11 cellular contexts compared by ENCODE assay signal in genomic region chr19:12825259-12826131, GRCh38. TPM values are rescaled to one million over a fixed set of nuclear protein-coding genes. Genes with fewer than 3 reads are reported as not detected.
DNase-seq lines count a peak whose midpoint lies in the region; ATAC-seq and TF ChIP-seq lines count a peak whose summit lies in the region.
"Had no signal": no experiment of that assay in that cellular context is flagged by ENCODE, and none has a peak within 500 bp of the region (broad histone marks: within the 10 kb centered on the region; RNA-seq: fewer than 3 reads in every experiment).

No MANE protein-coding gene starts in this region.

- no peak overlapping the region for H3K27ac Mint-ChIP-seq in activated CD8-positive, alpha-beta T cell treated with anti-CD3 and anti-CD28 coated beads for 36 hours

- H3K9me3 Mint-ChIP-seq in activated CD8-positive, alpha-beta T cell treated with anti-CD3 and anti-CD28 coated beads for 36 hours, result no peaks in the 10 kb centered on the region

- no peak overlapping the region for H3K4me3 ChIP-seq in kidney epithelial cell (ENCODE audit: low read depth, low read length)

- H3K36me3 ChIP-seq in kidney epithelial cell (ENCODE audit: control insufficient read depth, insufficient read depth, low read length), result no peaks in the 10 kb centered on the region

- intact Hi-C loops in activated CD8-positive, alpha-beta T cell treated with anti-CD3 and anti-CD28 coated beads for 36 hours (cut with micrococcal nuclease), result no loop called here

- POLR2A ChIA-PET in activated CD8-positive, alpha-beta T cell treated with anti-CD3 and anti-CD28 coated beads for 36 hours (lab: Charles Lee), result interaction anchor here (0.9 to 1.0 kb wide), 3 partner anchors 24 to 65 kb away, joined by 4 read pairs; partner anchors contain the start of genes GCDH, PRDX2 and THSD8

- CTCF ChIA-PET in activated CD8-positive, alpha-beta T cell treated with anti-CD3 and anti-CD28 coated beads for 36 hours (lab: Charles Lee), result interaction anchor here (0.6 to 3.3 kb wide), 12 partner anchors 9 to 236 kb away, joined by 3 to 35 read pairs (median 4); partner anchors contain the start of gene RTBDN

- in situ Hi-C loops in GM13977 (cut with MboI; ENCODE audit: low pct_unique_long_range_greater_than_20kb, low sequenced_read_pairs, unreplicated experiment), result no loop called here
- in situ Hi-C loops in ACHN (cut with HindIII; ENCODE audit: low pct_ligation_motif_present, low pct_unique_long_range_greater_than_20kb, low sequenced_read_pairs), result no loop called here

- peak; percentile 27 for ATAC-seq in activated CD8-positive, alpha-beta T cell treated with anti-CD3 and anti-CD28 coated beads for 36 hours
- ATAC-seq in GM21515 (IDR thresholded peaks at IDR 0.05; ENCODE audit: unreplicated experiment), result no peak

- H3K4me3 Mint-ChIP-seq in activated CD8-positive, alpha-beta T cell treated with anti-CD3 and anti-CD28 coated beads for 36 hours, result no peak overlapping the region

- TF ChIP-seq CTCF in GM13977 (IDR thresholded peaks at IDR 0.05; ENCODE audit: extremely low read depth, insufficient read depth, missing control alignments) (peak; percentile 37), kidney epithelial cell (IDR thresholded peaks at IDR 0.05; ENCODE audit: insufficient read depth, low read length, poor library complexity, severe bottlenecking) (peak; percentile 70)
- TF ChIP-seq CTCF in activated CD8-positive, alpha-beta T cell treated with anti-CD3 and anti-CD28 coated beads for 36 hours (IDR thresholded peaks at IDR 0.05), result peak; percentile 51

- peaks cover 39% of the 10 kb centered on the region for H3K27me3 Mint-ChIP-seq in activated CD8-positive, alpha-beta T cell treated with anti-CD3 and anti-CD28 coated beads for 36 hours

- DNase-seq in AG20443 (ENCODE audit: low spot score) (peak; percentile 46), GM13977 (ENCODE audit: low spot score) (no peak), kidney epithelial cell (ENCODE audit: low read depth) (no peak), ACHN (no peak), NOMO-1 treated with dmso at 0.1 percent for 144 hours (lab: John Stamatoyannopoulos, UW; ENCODE audit: unreplicated experiment) (no peak), NCI-H128 (lab: John Stamatoyannopoulos, UW; ENCODE audit: unreplicated experiment) (no peak)
- peak; percentile 45 for DNase-seq in activated CD8-positive, alpha-beta T cell treated with anti-CD3 and anti-CD28 coated beads for 36 hours
- DNase-seq: stimulated activated naive CD4-positive, alpha-beta T cell treated with Interleukin-2 at 50 U/mL for 16 hours had no signal

- H3K36me3 Mint-ChIP-seq in activated CD8-positive, alpha-beta T cell treated with anti-CD3 and anti-CD28 coated beads for 36 hours (ENCODE audit: low read depth), result no peaks in the 10 kb centered on the region

- peaks cover 24% of the 10 kb centered on the region for H3K27me3 ChIP-seq in kidney epithelial cell (ENCODE audit: control insufficient read depth, insufficient read depth, low read length)

- peaks cover 4% of the 10 kb centered on the region for H3K4me1 Mint-ChIP-seq in activated CD8-positive, alpha-beta T cell treated with anti-CD3 and anti-CD28 coated beads for 36 hours (ENCODE audit: low read depth)

RNA-seq across cellular contexts. Expression of gene RTBDN, which starts 8.9 kb away (rescaled TPM):
- total RNA-seq in activated CD8-positive, alpha-beta T cell treated with anti-CD3 and anti-CD28 coated beads for 36 hours, result not detected
- total RNA-seq in kidney epithelial cell, result 0.21 TPM in 1 of 2 replicates, not detected in the other
- total RNA-seq: lower leg skin; T-helper 2 cell treated with Interferon-gamma antibody and Interleukin-4, amounts not matched to agents 100 ng/mL and 5 ng/mL, for 36 hours had no signal

RNA-seq across cellular contexts. Expression of gene MAST1, which starts 12.8 kb away (rescaled TPM):
- 1 to 10 TPM; 2.4 to 3.0 TPM for total RNA-seq in activated CD8-positive, alpha-beta T cell treated with anti-CD3 and anti-CD28 coated beads for 36 hours
- 0.88 and 2.4 TPM in 2 replicates for total RNA-seq in kidney epithelial cell

RNA-seq across cellular contexts. Expression of gene RNASEH2A, which starts 19.1 kb away (rescaled TPM):
- total RNA-seq in activated CD8-positive, alpha-beta T cell treated with anti-CD3 and anti-CD28 coated beads for 36 hours, result 10 to 100 TPM; 40.3 to 44.1 TPM
- total RNA-seq in kidney epithelial cell, result 17.0 and 24.8 TPM in 2 replicates

RNA-seq across cellular contexts. Expression of gene THSD8, which starts 23.6 kb away (rescaled TPM):
- 10 to 100 TPM; 31.1 to 36.2 TPM for total RNA-seq in activated CD8-positive, alpha-beta T cell treated with anti-CD3 and anti-CD28 coated beads for 36 hours
- total RNA-seq in kidney epithelial cell, result not detected in 2 replicates

RNA-seq across cellular contexts. Expression of gene PRDX2, which starts 23.9 kb away (rescaled TPM):
- total RNA-seq in activated CD8-positive, alpha-beta T cell treated with anti-CD3 and anti-CD28 coated beads for 36 hours, result 100 to 1,000 TPM; 251 to 262 TPM
- 366 and 396 TPM in 2 replicates for total RNA-seq in kidney epithelial cell

Comparison
In these comparisons a context has a peak if more than half of its experiments do, and no peak if none do; other contexts are left out.
1. DNase-seq: peak in AG20443 (single experiment) and activated CD8-positive, alpha-beta T cell treated with anti-CD3 and anti-CD28 coated beads for 36 hours (single experiment); none in GM13977 (single experiment), kidney epithelial cell (single experiment), ACHN (single experiment), NOMO-1 treated with dmso at 0.1 percent for 144 hours (single experiment) and NCI-H128 (single experiment).
2. Peak in every context shown above with its lines, with median percentiles within 50 percentile points of each other: CTCF ChIP-seq.